ENCODE assay signal across 14 cellular contexts in genomic region chr4:182826391-182826790, GRCh38.
A peak's percentile ranks its signal among the peaks of the same experiment; 100 is the strongest.
DNase-seq lines count a peak whose midpoint lies in the region; ATAC-seq and TF ChIP-seq lines count a peak whose summit lies in the region.
"Had no signal": no experiment of that assay in that cellular context is flagged by ENCODE, and none has a peak within 500 bp of the region (broad histone marks: within the 10 kb centered on the region; RNA-seq: fewer than 3 reads in every experiment).

No MANE protein-coding gene starts in this region.

- ATAC-seq in activated CD4-positive, alpha-beta T cell treated with anti-CD3 and anti-CD28 coated beads for 36 hours: peak; percentile 88
- ATAC-seq in GM21786 (IDR thresholded peaks at IDR 0.05; ENCODE audit: unreplicated experiment) (peak; percentile 46), HG03520 (IDR thresholded peaks at IDR 0.05; ENCODE audit: unreplicated experiment) (peak; percentile 47), psoas muscle (no peak)
- ATAC-seq: Panc1 had no signal

- TF ChIP-seq POLR2A in adrenal gland (IDR thresholded peaks at IDR 0.05): no peak

- 73 to 77% (median 75%) methylated on average over 13 of the region's 13 CpGs for WGBS in psoas muscle, 3 donors
- 64 to 78% (median 70%) methylated on average over 13 of the region's 13 CpGs for WGBS in adrenal gland, 4 donors

- H3K36me3 ChIP-seq in osteoblast (ENCODE audit: insufficient read depth, low read length) (no peaks in the 10 kb centered on the region), psoas muscle (ENCODE audit: insufficient read depth in 1 of 2, low read depth in 1 of 2) (no peaks in the 10 kb centered on the region), adrenal gland (replicated peaks in 1 of 2) (no peaks in the 10 kb centered on the region)
- H3K36me3 ChIP-seq in effector memory CD4-positive, alpha-beta T cell (ENCODE audit: control insufficient read depth, insufficient read depth, low read length): no peaks in the 10 kb centered on the region

- intact Hi-C loops in activated CD4-positive, alpha-beta T cell treated with anti-CD3 and anti-CD28 coated beads for 36 hours (cut with DNase I, micrococcal nuclease): no loop called here
- intact Hi-C loops in psoas muscle (cut with DNase I) (no loop called here), adrenal gland (cut with DNase I) (no loop called here)

- no peak overlapping the region for H3K4me2 ChIP-seq in osteoblast (ENCODE audit: insufficient read depth, low read length)

- H3K27me3 Mint-ChIP-seq in activated CD4-positive, alpha-beta T cell treated with anti-CD3 and anti-CD28 coated beads for 36 hours: peaks cover 5% of the 10 kb centered on the region

- CTCF ChIA-PET in activated CD4-positive, alpha-beta T cell treated with anti-CD3 and anti-CD28 coated beads for 36 hours (lab: Charles Lee): no interaction called here

- peaks cover 5% of the 10 kb centered on the region for H3K4me1 Mint-ChIP-seq in activated CD4-positive, alpha-beta T cell treated with anti-CD3 and anti-CD28 coated beads for 36 hours

- no peak overlapping the region for H3K27ac Mint-ChIP-seq in activated CD4-positive, alpha-beta T cell treated with anti-CD3 and anti-CD28 coated beads for 36 hours

- no peak overlapping the region for H3K4me3 ChIP-seq in osteoblast (ENCODE audit: insufficient read depth, low read length)
- H3K4me3 ChIP-seq in effector memory CD4-positive, alpha-beta T cell (ENCODE audit: insufficient read depth, low read depth, low read length, poor library complexity, severe bottlenecking): no peak overlapping the region
- H3K4me3 ChIP-seq in psoas muscle: no peak overlapping the region
- no peak overlapping the region for H3K4me3 ChIP-seq in adrenal gland
- H3K4me3 ChIP-seq: testis had no signal

- no peak overlapping the region for H3K27ac ChIP-seq in osteoblast (ENCODE audit: low read depth, low read length)
- no peak overlapping the region for H3K27ac ChIP-seq in effector memory CD4-positive, alpha-beta T cell (ENCODE audit: insufficient read depth, low read length, poor library complexity, severe bottlenecking)
- H3K27ac ChIP-seq in psoas muscle: no peak overlapping the region
- no peak overlapping the region for H3K27ac ChIP-seq in adrenal gland
- H3K27ac ChIP-seq: 22Rv1, testis, VCaP had no signal

- H3K27me3 ChIP-seq in osteoblast (ENCODE audit: insufficient read depth, low read length): peaks cover 17% of the 10 kb centered on the region
- H3K27me3 ChIP-seq in effector memory CD4-positive, alpha-beta T cell (replicated peaks; ENCODE audit: control insufficient read depth, insufficient read depth, low read length, poor library complexity, severe bottlenecking): no peaks in the 10 kb centered on the region
- H3K27me3 ChIP-seq in psoas muscle (ENCODE audit: insufficient read depth in 3 of 3, low read length in 2 of 3): peaks cover 0 to 2% (median 0%) of the 10 kb centered on the region in 3 donors
- peaks cover 3% of the 10 kb centered on the region for H3K27me3 ChIP-seq in adrenal gland
- H3K27me3 ChIP-seq: testis had no signal

- no peak overlapping the region for H3K4me3 Mint-ChIP-seq in activated CD4-positive, alpha-beta T cell treated with anti-CD3 and anti-CD28 coated beads for 36 hours
- H3K4me3 Mint-ChIP-seq: naive thymus-derived CD8-positive, alpha-beta T cell had no signal

- peak; percentile 49 for DNase-seq in activated CD4-positive, alpha-beta T cell treated with anti-CD3 and anti-CD28 coated beads for 36 hours
- DNase-seq in activated CD4-positive, alpha-beta T cell treated with anti-CD3 and anti-CD28 coated beads for 4 hours: no peak
- peak; percentile 61 for DNase-seq in osteoblast (ENCODE audit: insufficient read length, low spot score, missing footprints)
- no peak for DNase-seq in effector memory CD4-positive, alpha-beta T cell
- no peak for DNase-seq in psoas muscle
- no peak for DNase-seq in adrenal gland
- DNase-seq: naive thymus-derived CD8-positive, alpha-beta T cell; NCI-H1092 treated with DMSO at 0.1 percent for 48 hours; testis had no signal

- no peak for TF ChIP-seq CTCF in osteoblast (IDR thresholded peaks at IDR 0.05; ENCODE audit: extremely low read depth, low read depth, low read length)
- no peak for TF ChIP-seq CTCF in psoas muscle (IDR thresholded peaks at IDR 0.05)
- TF ChIP-seq CTCF in adrenal gland (IDR thresholded peaks at IDR 0.05): no peak

- POLR2A ChIA-PET in activated CD4-positive, alpha-beta T cell treated with anti-CD3 and anti-CD28 coated beads for 36 hours (lab: Charles Lee): no interaction called here

- H3K9me3 ChIP-seq in osteoblast (ENCODE audit: low read depth, low read length) (no peaks in the 10 kb centered on the region), psoas muscle (no peaks in the 10 kb centered on the region), adrenal gland (replicated peaks in 1 of 3) (no peaks in the 10 kb centered on the region)
- no peaks in the 10 kb centered on the region for H3K9me3 ChIP-seq in effector memory CD4-positive, alpha-beta T cell (ENCODE audit: control insufficient read depth, low read length)
- H3K9me3 ChIP-seq: testis had no signal

- no peaks in the 10 kb centered on the region for H3K9me3 Mint-ChIP-seq in activated CD4-positive, alpha-beta T cell treated with anti-CD3 and anti-CD28 coated beads for 36 hours (ENCODE audit: low read depth)
- H3K9me3 Mint-ChIP-seq: naive thymus-derived CD8-positive, alpha-beta T cell had no signal

- H4K20me1 ChIP-seq in osteoblast (ENCODE audit: insufficient read depth, low read length): no peaks in the 10 kb centered on the region

- H3K79me2 ChIP-seq in osteoblast (ENCODE audit: insufficient read depth, low read length): no peaks in the 10 kb centered on the region

- H2AFZ ChIP-seq in osteoblast (ENCODE audit: low read length): no peak overlapping the region

- H3K4me1 ChIP-seq in osteoblast (ENCODE audit: insufficient read depth, low read length): no peaks in the 10 kb centered on the region
- H3K4me1 ChIP-seq in effector memory CD4-positive, alpha-beta T cell (ENCODE audit: control insufficient read depth, insufficient read depth, low read length, poor library complexity, severe bottlenecking): no peaks in the 10 kb centered on the region
- no peaks in the 10 kb centered on the region for H3K4me1 ChIP-seq in psoas muscle
- no peaks in the 10 kb centered on the region for H3K4me1 ChIP-seq in adrenal gland (replicated peaks in 1 of 2)
- H3K4me1 ChIP-seq: testis had no signal

- H3K36me3 Mint-ChIP-seq in activated CD4-positive, alpha-beta T cell treated with anti-CD3 and anti-CD28 coated beads for 36 hours (ENCODE audit: low read depth): no peaks in the 10 kb centered on the region
- H3K36me3 Mint-ChIP-seq: naive thymus-derived CD8-positive, alpha-beta T cell had no signal

Comparison
In these comparisons a context has a peak if more than half of its experiments do, and no peak if none do; other contexts are left out.
1. DNase-seq: peak in activated CD4-positive, alpha-beta T cell treated with anti-CD3 and anti-CD28 coated beads for 36 hours (single experiment) and osteoblast (single experiment); none in activated CD4-positive, alpha-beta T cell treated with anti-CD3 and anti-CD28 coated beads for 4 hours (0 of 2), effector memory CD4-positive, alpha-beta T cell (0 of 3), psoas muscle (0 of 2) and adrenal gland (0 of 7).
2. ATAC-seq: peak in activated CD4-positive, alpha-beta T cell treated with anti-CD3 and anti-CD28 coated beads for 36 hours (single experiment), GM21786 (single experiment) and HG03520 (single experiment); none in psoas muscle (0 of 4).